In the genomic region with DNA sequence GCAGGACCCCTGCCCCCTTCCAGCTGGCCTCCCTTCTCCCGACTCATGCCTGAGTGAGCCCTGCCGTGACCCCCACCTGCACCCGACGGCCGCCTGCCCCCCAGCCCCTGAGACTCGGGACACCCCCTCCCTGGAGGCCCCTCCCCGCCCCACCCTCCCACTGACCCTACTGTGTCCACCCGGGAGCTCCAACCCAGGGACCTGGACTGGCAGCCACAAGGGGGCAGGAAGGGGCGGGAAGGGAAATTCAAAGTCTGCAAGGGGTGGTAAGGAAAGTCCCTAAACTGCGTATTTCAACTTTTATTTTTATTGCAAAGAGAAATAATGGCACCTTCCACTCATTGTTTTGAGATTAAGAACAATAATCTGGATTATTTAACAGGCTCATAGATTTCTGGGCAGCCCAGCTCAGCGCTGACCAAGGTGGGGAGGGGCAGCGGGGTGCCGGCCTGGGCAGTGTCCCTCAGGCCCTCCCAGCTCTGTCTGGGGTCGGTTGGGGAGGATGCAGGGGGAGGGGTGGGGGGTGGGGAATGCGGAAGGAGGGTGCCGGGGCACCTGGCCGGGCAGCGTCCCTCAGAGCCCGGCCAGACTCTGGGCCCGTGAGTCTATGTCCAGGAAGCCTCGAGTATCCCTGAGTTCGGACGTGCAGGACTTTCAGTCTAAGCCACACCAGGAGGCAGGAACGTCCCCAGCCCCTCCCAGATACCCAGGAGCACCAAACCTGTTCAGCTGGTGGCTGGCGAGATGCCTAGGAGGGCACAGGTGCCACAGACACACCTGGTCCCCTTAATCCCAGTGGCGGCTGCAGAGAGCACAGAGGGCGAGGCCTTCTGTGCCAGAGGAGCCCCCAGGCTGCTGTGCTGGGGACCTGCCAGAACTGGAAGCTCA, we compare ENCODE assay signal across 6 cellular contexts. TPM values are rescaled to one million over a fixed set of nuclear protein-coding genes. Genes with fewer than 3 reads are reported as not detected.
DNase-seq lines count a peak whose midpoint lies in the region; ATAC-seq, FAIRE-seq and TF ChIP-seq lines count a peak whose summit lies in the region.

No MANE protein-coding gene starts in this region.

- no peaks in the 10 kb centered on the region for H3K36me3 ChIP-seq in BJ (ENCODE audit: control insufficient read depth, insufficient read depth, low read length)
- no peaks in the 10 kb centered on the region for H3K36me3 ChIP-seq in Loucy (ENCODE audit: insufficient read depth, low read length)
- peaks cover 1% of the 10 kb centered on the region for H3K36me3 ChIP-seq in bronchial epithelial cell (ENCODE audit: control insufficient read depth, insufficient read depth, low read length)
- no peaks in the 10 kb centered on the region for H3K36me3 ChIP-seq in trophoblast cell (ENCODE audit: control insufficient read depth in 1 of 2, insufficient read depth in 2 of 2, low read length in 2 of 2)

- H3K79me1 ChIP-seq in trophoblast cell (ENCODE audit: low read length), result no peaks in the 10 kb centered on the region

- H2BK120ac ChIP-seq in trophoblast cell (ENCODE audit: insufficient read depth, low read length, poor library complexity), result no peak overlapping the region

- no peak overlapping the region for H2BK12ac ChIP-seq in trophoblast cell (ENCODE audit: low read length)

- CTCF ChIA-PET in BJ (lab: Yijun Ruan, JAX), result interaction anchor here (0.7 to 5.8 kb wide), 32 partner anchors 8 to 582 kb away, joined by 3 to 53 read pairs (median 4); partner anchors contain the start of genes GMEB2, PRPF6, RTEL1 and SAMD10

- H3K9me3 ChIP-seq in Loucy (ENCODE audit: insufficient read depth, low read depth, low read length), result no peaks in the 10 kb centered on the region
- H3K9me3 ChIP-seq in trophoblast cell (ENCODE audit: insufficient read depth, low read depth, low read length), result no peaks in the 10 kb centered on the region

- no peak overlapping the region for H2BK5ac ChIP-seq in trophoblast cell (ENCODE audit: low read depth, low read length, poor library complexity)

- H3K4me1 ChIP-seq in Loucy (ENCODE audit: insufficient read depth, low read length, poor library complexity, severe bottlenecking) (peaks cover 12% of the 10 kb centered on the region), trophoblast cell (ENCODE audit: control insufficient read depth in 1 of 2, insufficient read depth in 2 of 2, low read length in 2 of 2) (peaks cover 0 to 5% of the 10 kb centered on the region in 2 experiments)

- POLR2A ChIA-PET in BJ (lab: Charles Lee), result interaction anchor here (0.9 kb wide), 1 partner anchor 327 kb away, joined by 3 read pairs; no protein-coding TSS in a partner anchor

- H3K14ac ChIP-seq in trophoblast cell (ENCODE audit: low read length), result no peak overlapping the region

- TF ChIP-seq CTCF in BJ (IDR thresholded peaks at IDR 0.05; ENCODE audit: insufficient read depth, low read depth, low read length) (no peak), Loucy (conservative IDR thresholded peaks at IDR 0.05; ENCODE audit: low read length) (no peak), bronchial epithelial cell (IDR thresholded peaks at IDR 0.05; ENCODE audit: insufficient read depth, low read length, severe bottlenecking) (no peak)

- H3K9ac ChIP-seq in Loucy (ENCODE audit: low read depth, low read length, poor library complexity, severe bottlenecking) (peak overlapping the region; percentile 61), trophoblast cell (ENCODE audit: low read length) (no peak overlapping the region)

- no peaks in the 10 kb centered on the region for H3K9me2 ChIP-seq in Loucy (replicated peaks; ENCODE audit: low read depth, low read length)

- H3K79me2 ChIP-seq in Loucy (ENCODE audit: insufficient read depth, low read length) (no peaks in the 10 kb centered on the region), trophoblast cell (ENCODE audit: control insufficient read depth, insufficient read depth, low read length, poor library complexity) (no peaks in the 10 kb centered on the region)

- no peak overlapping the region for H4K12ac ChIP-seq in trophoblast cell (ENCODE audit: low read depth, low read length)

- no peak overlapping the region for H3K23ac ChIP-seq in trophoblast cell (ENCODE audit: low read length)

- H3K4me2 ChIP-seq in Loucy (ENCODE audit: low read depth, low read length, poor library complexity, severe bottlenecking) (peak overlapping the region; percentile 66), trophoblast cell (ENCODE audit: low read length) (peak overlapping the region; percentile 62)

- no peaks in the 10 kb centered on the region for H3K27me3 ChIP-seq in BJ (ENCODE audit: control insufficient read depth, insufficient read depth, low read length)
- no peaks in the 10 kb centered on the region for H3K27me3 ChIP-seq in Loucy (ENCODE audit: insufficient read depth, low read length, poor library complexity, severe bottlenecking)
- no peaks in the 10 kb centered on the region for H3K27me3 ChIP-seq in bronchial epithelial cell (ENCODE audit: control insufficient read depth, insufficient read depth, low read length)
- H3K27me3 ChIP-seq in trophoblast cell (ENCODE audit: insufficient read depth, low read length), result no peaks in the 10 kb centered on the region

- ATAC-seq in HG02623 (IDR thresholded peaks at IDR 0.05; ENCODE audit: unreplicated experiment), result no peak
- ATAC-seq in GM21360 (IDR thresholded peaks at IDR 0.05; ENCODE audit: unreplicated experiment), result no peak

- H2AK5ac ChIP-seq in trophoblast cell (ENCODE audit: low read length), result no peak overlapping the region

- FAIRE-seq in bronchial epithelial cell (lab: Jason Lieb, UNC), result no peak

- no peaks in the 10 kb centered on the region for H4K20me1 ChIP-seq in Loucy (ENCODE audit: insufficient read depth, low read length, poor library complexity, severe bottlenecking)

- H3F3A ChIP-seq in Loucy (ENCODE audit: low read depth), result no peaks in the 10 kb centered on the region

- DNase-seq in BJ (ENCODE audit: low read depth) (no peak), bronchial epithelial cell (ENCODE audit: low read depth) (peak; percentile 37), trophoblast cell (peak in 1 of 2 donors; percentile 39)

- peak overlapping the region; percentile 46 for H4K8ac ChIP-seq in trophoblast cell (ENCODE audit: low read depth, low read length)

- no peak overlapping the region for H3K27ac ChIP-seq in trophoblast cell (ENCODE audit: low read depth, low read length)

- WGBS in trophoblast cell (ENCODE audit: extremely low coverage, insufficient coverage, insufficient read length), result no CpG with 5 or more reads among the region's 27 CpGs

- H3K4ac ChIP-seq in trophoblast cell (ENCODE audit: low read depth, low read length), result no peak overlapping the region

- no peak overlapping the region for H2AFZ ChIP-seq in Loucy (ENCODE audit: low read length)
- peak overlapping the region; percentile 82 for H2AFZ ChIP-seq in trophoblast cell (ENCODE audit: insufficient read depth, low read length, poor library complexity)

- H3K18ac ChIP-seq in trophoblast cell (ENCODE audit: low read length), result no peak overlapping the region

- H4K91ac ChIP-seq in trophoblast cell (ENCODE audit: low read depth, low read length), result no peak overlapping the region

- H3K4me3 ChIP-seq in BJ (ENCODE audit: low read depth, low read length) (peak overlapping the region; percentile 30), Loucy (ENCODE audit: low read length, poor library complexity, severe bottlenecking) (peak overlapping the region; percentile 63), bronchial epithelial cell (ENCODE audit: low read depth, low read length) (no peak overlapping the region), trophoblast cell (ENCODE audit: low read depth, low read length) (no peak overlapping the region)

RNA-seq across cellular contexts. Expression of gene PTK6, which starts 1.3 kb away (rescaled TPM):
- polyA plus RNA-seq in BJ (2011; rRNA removed), result 0.05 and 0.07 TPM in 2 replicates
- polyA minus RNA-seq in BJ (2011; rRNA and poly(A)+ RNA removed), result not detected in 2 replicates
- total RNA-seq in bronchial epithelial cell, result 59.5 and 107 TPM in 2 replicates
- 0.03 TPM in 1 of 2 replicates, not detected in the other for polyA plus RNA-seq in trophoblast cell (2013)

RNA-seq across cellular contexts. Expression of gene SRMS, which starts 9.1 kb away (rescaled TPM):
- not detected in 2 replicates for polyA plus RNA-seq in BJ (2011; rRNA removed)
- not detected in 2 replicates for polyA minus RNA-seq in BJ (2011; rRNA and poly(A)+ RNA removed)
- total RNA-seq in bronchial epithelial cell, result 0.13 and 0.79 TPM in 2 replicates
- not detected in 2 replicates for polyA plus RNA-seq in trophoblast cell (2013)

RNA-seq across cellular contexts. Expression of gene FNDC11, which starts 15.5 kb away (rescaled TPM):
- polyA plus RNA-seq in BJ (2011; rRNA removed), result 0.26 and 0.76 TPM in 2 replicates
- polyA minus RNA-seq in BJ (2011; rRNA and poly(A)+ RNA removed), result 0.15 and 0.19 TPM in 2 replicates
- total RNA-seq in bronchial epithelial cell, result 0.26 and 0.90 TPM in 2 replicates
- 0.69 and 0.85 TPM in 2 replicates for polyA plus RNA-seq in trophoblast cell (2013)

RNA-seq across cellular contexts. Expression of gene PPDPF, which starts 17.9 kb away (rescaled TPM):
- polyA plus RNA-seq in BJ (2011; rRNA removed), result 16.5 and 26.9 TPM in 2 replicates
- polyA minus RNA-seq in BJ (2011; rRNA and poly(A)+ RNA removed), result 21.1 and 55.6 TPM in 2 replicates
- total RNA-seq in bronchial epithelial cell, result 21.9 and 35.6 TPM in 2 replicates
- polyA plus RNA-seq in trophoblast cell (2013), result 330 and 341 TPM in 2 replicates

RNA-seq across cellular contexts. Expression of gene HELZ2, which starts 35.6 kb away (rescaled TPM):
- 4.3 and 7.9 TPM in 2 replicates for polyA plus RNA-seq in BJ (2011; rRNA removed)
- polyA minus RNA-seq in BJ (2011; rRNA and poly(A)+ RNA removed), result 12.8 and 15.2 TPM in 2 replicates
- total RNA-seq in bronchial epithelial cell, result 13.7 and 30.6 TPM in 2 replicates
- 8.7 and 9.1 TPM in 2 replicates for polyA plus RNA-seq in trophoblast cell (2013)

Comparison
In these comparisons a context has a peak if more than half of its experiments do, and no peak if none do; other contexts are left out.
1. H3K4me3 ChIP-seq: peak in BJ (single experiment) and Loucy (single experiment); none in bronchial epithelial cell (single experiment) and trophoblast cell (single experiment).